8 cellular contexts compared by ENCODE assay signal in the genomic region with DNA sequence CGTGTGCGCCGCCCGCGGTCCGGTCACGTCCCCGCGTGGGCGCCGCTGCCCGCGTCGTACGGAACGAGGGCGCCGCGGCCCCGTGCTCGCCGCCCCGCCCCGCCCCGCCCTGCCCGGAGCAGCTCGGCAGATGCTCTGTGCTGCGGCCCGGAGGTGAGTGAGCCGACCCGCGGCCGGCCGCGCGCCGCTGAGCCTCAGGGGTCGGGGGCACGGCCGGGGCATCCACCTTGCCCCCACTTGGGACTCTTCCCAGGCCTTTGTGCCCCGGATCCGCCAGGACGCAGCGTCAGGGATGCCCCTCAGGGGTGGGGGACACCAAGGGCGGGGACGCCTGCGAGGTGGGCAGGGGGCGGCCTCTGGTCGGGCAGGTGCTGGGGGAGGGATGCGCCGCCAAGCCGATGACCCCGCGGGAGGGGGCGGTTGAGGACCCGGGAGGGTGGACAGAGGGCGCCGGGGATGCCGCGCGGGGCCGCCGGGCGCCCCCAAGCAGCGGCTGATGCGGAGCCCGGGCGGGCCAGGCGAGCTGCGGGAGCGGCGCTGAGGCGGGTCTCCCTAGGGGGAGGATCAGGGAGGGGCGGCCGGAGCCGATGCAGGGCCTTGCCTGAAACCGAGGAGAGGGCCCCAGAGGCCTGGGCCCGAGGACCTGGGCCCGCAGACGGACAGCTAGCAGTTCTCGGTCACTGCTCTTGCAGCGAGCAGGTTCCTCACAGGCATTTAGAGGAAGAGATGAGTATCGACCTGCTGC. TPM values are rescaled to one million over a fixed set of nuclear protein-coding genes. Genes with fewer than 3 reads are reported as not detected.
A peak's percentile ranks its signal among the peaks of the same experiment; 100 is the strongest.
DNase-seq lines count a peak whose midpoint lies in the region; ATAC-seq and TF ChIP-seq lines count a peak whose summit lies in the region.

Gene GNAZ (plus strand): TSS at position 102 of the 745 bp plus-strand sequence. CDS start 25,177 bp downstream, outside the sequence.

- H3K36me3 ChIP-seq in GM23338 (ENCODE audit: insufficient read depth) (no peaks in the 10 kb centered on the region), OCI-LY7 (ENCODE audit: insufficient read depth, low read length) (peaks cover 23% of the 10 kb centered on the region), spleen (no peaks in the 10 kb centered on the region)

- WGBS in spleen, 5 donors = 1 to 5% (median 1%) methylated on average over 14 to 83 of the region's 83 CpGs

- POLR2A ChIA-PET in OCI-LY7 (lab: Charles Lee) = interaction anchor here (1.1 kb wide), 1 partner anchor 34 kb away, joined by 3 read pairs; no protein-coding TSS in a partner anchor

- H3K27ac Mint-ChIP-seq in GM23338 (no peak within 1 kb of the TSS), brain (peak within 1 kb of the TSS; percentile 94 to 98 (median 97))

- H3K9me2 ChIP-seq in GM23338 (ENCODE audit: insufficient read depth) (no peaks in the 10 kb centered on the region), OCI-LY7 (ENCODE audit: insufficient read depth, low read length) (no peaks in the 10 kb centered on the region)

- peaks cover 8% of the 10 kb centered on the region for H3K4me1 ChIP-seq in GM23338 (ENCODE audit: insufficient read depth)
- peaks cover 80% of the 10 kb centered on the region for H3K4me1 ChIP-seq in OCI-LY7 (ENCODE audit: insufficient read depth, low read length, poor library complexity, severe bottlenecking)
- peaks cover 8 to 45% (median 26%) of the 10 kb centered on the region in 6 donors for H3K4me1 ChIP-seq in spleen

- H3K36me3 Mint-ChIP-seq in GM23338 (ENCODE audit: low read depth) = no peaks in the 10 kb centered on the region; the same call in 2 of the 3 replicates
- H3K36me3 Mint-ChIP-seq in brain = peaks cover 17% of the 10 kb centered on the region

- peak; percentile 15 for DNase-seq in DMS153 treated with DMSO at 0.1 percent for 48 hours (lab: John Stamatoyannopoulos, UW; ENCODE audit: unreplicated experiment)
- DNase-seq in GM23338 (ENCODE audit: low spot score) = peak; percentile 62
- peak; percentile 67 for DNase-seq in OCI-LY7 (ENCODE audit: low spot score)
- peak; percentile 56 for DNase-seq in islet precursor cell
- DNase-seq in spleen = peak; percentile 88

- H3K9me3 Mint-ChIP-seq in GM23338 = no peaks in the 10 kb centered on the region; the same call in 2 of the 3 replicates
- no peaks in the 10 kb centered on the region for H3K9me3 Mint-ChIP-seq in brain

- H3K27me3 Mint-ChIP-seq in GM23338 (ENCODE audit: insufficient read depth, low read depth, poor library complexity) (peaks cover 38% of the 10 kb centered on the region), brain (peaks cover 4% of the 10 kb centered on the region)

- H3F3A ChIP-seq in GM23338 (replicated peaks; ENCODE audit: low read depth) = no peaks in the 10 kb centered on the region

- H4K20me1 ChIP-seq in GM23338 (replicated peaks; ENCODE audit: insufficient read depth) (no peaks in the 10 kb centered on the region), OCI-LY7 (ENCODE audit: insufficient read depth, low read length) (no peaks in the 10 kb centered on the region)

- H3K4me3 Mint-ChIP-seq in GM23338 = peak within 1 kb of the TSS; percentile 88
- H3K4me3 Mint-ChIP-seq in brain = peak within 1 kb of the TSS; percentile 93 to 97 (median 95)

- intact Hi-C loops in OCI-LY7 (cut with micrococcal nuclease; ENCODE audit: unreplicated experiment) (loop anchor here (2.0 kb wide), 2 partner anchors 34 to 112 kb away; no protein-coding TSS in a partner anchor), spleen (cut with DNase I; ENCODE audit: low total_unique reads) (no loop called here)

- H3K4me2 ChIP-seq in GM23338 = peak within 1 kb of the TSS; percentile 98
- H3K4me2 ChIP-seq in OCI-LY7 (ENCODE audit: low read length) = peak within 1 kb of the TSS; percentile 88

- CTCF ChIA-PET in OCI-LY7 (lab: Charles Lee; ENCODE audit: unreplicated experiment) = interaction anchor here (0.6 kb wide), 1 partner anchor 34 kb away, joined by 5 read pairs; no protein-coding TSS in a partner anchor

- no peak for TF ChIP-seq CTCF in GM23338 (conservative IDR thresholded peaks at IDR 0.05; ENCODE audit: low read depth in 2 of 2)
- peak; percentile 25; the same call in 1 of the 2 replicates for TF ChIP-seq CTCF in OCI-LY7 (conservative IDR thresholded peaks at IDR 0.05; ENCODE audit: low read length)
- no peak for TF ChIP-seq CTCF in brain (conservative IDR thresholded peaks at IDR 0.05)
- no peak for TF ChIP-seq CTCF in spleen (IDR thresholded peaks at IDR 0.05 in 8 of 11, conservative IDR thresholded peaks at IDR 0.05 in 3 of 11)

- H3K4me3 ChIP-seq in GM23338 = peak within 1 kb of the TSS; percentile 83
- H3K4me3 ChIP-seq in OCI-LY7 (ENCODE audit: low read depth, low read length, poor library complexity, severe bottlenecking) = peak within 1 kb of the TSS; percentile 96
- H3K4me3 ChIP-seq in spleen = peak within 1 kb of the TSS; percentile 50 to 82 (median 60)

- H3K27ac ChIP-seq in GM23338 (ENCODE audit: low read depth) (no peak within 1 kb of the TSS), OCI-LY7 (ENCODE audit: low read depth, low read length, poor library complexity, severe bottlenecking) (peak within 1 kb of the TSS; percentile 25), spleen (peak within 1 kb of the TSS in 6 of 8 donors; percentile 47 to 65 (median 60))

- no TSS peak for BruUV-seq in OCI-LY7 (replicated peaks; lab: Mats Ljungman, UMichigan)

- H3K79me2 ChIP-seq in GM23338 (replicated peaks; ENCODE audit: insufficient read depth) (no peaks in the 10 kb centered on the region), OCI-LY7 (ENCODE audit: insufficient read depth, low read depth, low read length) (peaks cover 21% of the 10 kb centered on the region)

- no peak for TF ChIP-seq POLR2A in spleen (IDR thresholded peaks at IDR 0.05)

- H3K9me3 ChIP-seq in OCI-LY7 (ENCODE audit: low read length) = no peaks in the 10 kb centered on the region
- H3K9me3 ChIP-seq in spleen = no peaks in the 10 kb centered on the region

- H3K27me3 ChIP-seq in GM23338 (ENCODE audit: insufficient read depth) = peaks cover 45% of the 10 kb centered on the region
- H3K27me3 ChIP-seq in spleen (replicated peaks in 1 of 7) = peaks cover 0 to 37% (median 4%) of the 10 kb centered on the region in 7 donors

- H3K4me1 Mint-ChIP-seq in GM23338 (peaks cover 34% of the 10 kb centered on the region), brain (peaks cover 49% of the 10 kb centered on the region)

- ATAC-seq in GM23338 = peak; percentile 72
- ATAC-seq in HG03565 (IDR thresholded peaks at IDR 0.05; ENCODE audit: unreplicated experiment) = no peak
- ATAC-seq in GM18519 (IDR thresholded peaks at IDR 0.05; ENCODE audit: low FRiP score, unreplicated experiment) = no peak

- H2AFZ ChIP-seq in GM23338 (peak within 1 kb of the TSS; percentile 100), OCI-LY7 (ENCODE audit: low read length) (peak within 1 kb of the TSS; percentile 60; the same call in 1 of the 2 replicates)

TF ChIP-seq in GM23338, 12 proteins besides CTCF, POLR2A, EP300 and RAD21 (continues in another document):
- TF ChIP-seq ETS1 (IDR thresholded peaks at IDR 0.05) (no peak), ZNF114 (CRISPR knock-in tag; IDR thresholded peaks at IDR 0.05) (no peak)

RNA-seq across cellular contexts. Expression of gene GNAZ, which starts in this region (rescaled TPM):
- total RNA-seq in GM23338 (2014; rRNA removed; shearing (Covaris generic)) = 9.9 and 11.1 TPM in 2 replicates
- polyA plus RNA-seq in GM23338 (2016; fragmentation: Nextera tagmentation; extraction: Ambion mirVana) (2.9 TPM in 2 replicates), brain (ENCODE audit: insufficient read depth, low read depth, low replicate concordance) (48.7 TPM), spleen (1 to 10 TPM; 2.3 to 5.7 (median 2.8) TPM)
- 36.8 and 46.4 TPM in 2 replicates for total RNA-seq in OCI-LY7 (2014; rRNA removed; shearing (Covaris generic))
- total RNA-seq in OCI-LY7 (2022) (38.5 and 42.8 TPM in 2 replicates), spleen (10 to 100 TPM in 2 of 7 donors, 1 to 10 TPM in 5; 4.4 to 11.8 (median 7.6) TPM)

Comparison
In these comparisons a context has a peak if more than half of its experiments do, and no peak if none do; other contexts are left out.
1. DNase-seq: peak in every context shown above with its lines; median percentile 88 in spleen; 67 in OCI-LY7; 62 in GM23338; 56 in islet precursor cell; 15 in DMS153 treated with DMSO at 0.1 percent for 48 hours.